In the genomic region with DNA sequence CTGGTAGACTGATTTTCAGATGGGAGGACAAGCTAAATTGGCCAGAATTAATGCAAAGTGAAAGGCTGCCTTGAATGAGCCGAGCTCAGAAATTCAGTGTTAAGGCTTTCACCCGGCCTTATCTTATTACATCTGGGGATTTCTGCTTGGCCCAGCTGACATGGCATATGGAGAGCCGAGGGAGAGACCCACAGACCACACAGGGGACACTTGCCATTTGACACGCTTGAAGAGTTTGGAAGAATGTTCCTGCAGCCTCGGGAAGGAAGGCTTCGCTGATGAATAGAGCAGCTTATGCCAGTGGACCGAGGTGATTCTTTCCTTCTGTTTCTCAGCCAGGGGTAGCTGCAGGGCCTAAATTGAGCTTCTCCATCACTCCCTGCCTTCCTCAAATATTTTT, we compare ENCODE assay signal across 25 cellular contexts. TPM values are rescaled to one million over a fixed set of nuclear protein-coding genes. Genes with fewer than 3 reads are reported as not detected.
DNase-seq lines count a peak whose midpoint lies in the region; ATAC-seq, FAIRE-seq and TF ChIP-seq lines count a peak whose summit lies in the region.
"Had no signal": no experiment of that assay in that cellular context is flagged by ENCODE, and none has a peak within 500 bp of the region (broad histone marks: within the 10 kb centered on the region; RNA-seq: fewer than 3 reads in every experiment).

No MANE protein-coding gene starts in this region.

- H3K4me1 ChIP-seq in HepG2 (ENCODE audit: insufficient read depth, low read length): no peaks in the 10 kb centered on the region
- no peaks in the 10 kb centered on the region for H3K4me1 ChIP-seq in right lobe of liver
- H3K4me1 ChIP-seq in transverse colon: no peaks in the 10 kb centered on the region
- no peaks in the 10 kb centered on the region for H3K4me1 ChIP-seq in vagina
- H3K4me1 ChIP-seq: tibial nerve had no signal

- intact Hi-C loops in HepG2 (cut with micrococcal nuclease; ENCODE audit: unreplicated experiment): no loop called here
- intact Hi-C loops in right lobe of liver (cut with DNase I): loop anchor here in 1 of 2 donors (10.0 kb wide), 1 partner anchor 163 kb away; no protein-coding TSS in a partner anchor
- intact Hi-C loops in transverse colon (cut with DNase I; ENCODE audit: low total_unique reads): no loop called here
- intact Hi-C loops in vagina (cut with DNase I): no loop called here

- H4K20me1 ChIP-seq in HepG2 (ENCODE audit: insufficient read depth, low read length): no peaks in the 10 kb centered on the region

- H3K9me3 ChIP-seq in HepG2 (ENCODE audit: low read length): no peaks in the 10 kb centered on the region
- no peaks in the 10 kb centered on the region for H3K9me3 ChIP-seq in right lobe of liver
- no peaks in the 10 kb centered on the region for H3K9me3 ChIP-seq in transverse colon
- H3K9me3 ChIP-seq in vagina: no peaks in the 10 kb centered on the region
- H3K9me3 ChIP-seq: spleen, tibial nerve had no signal

- no peak overlapping the region for H3K27ac ChIP-seq in HepG2 (ENCODE audit: extremely low read length, insufficient read depth, low read length)
- H3K27ac ChIP-seq in right lobe of liver: no peak overlapping the region
- no peak overlapping the region for H3K27ac ChIP-seq in transverse colon
- no peak overlapping the region for H3K27ac ChIP-seq in vagina
- H3K27ac ChIP-seq: C4-2B, hepatocyte, KMS-11, RWPE1, spleen, tibial nerve had no signal

- no peaks in the 10 kb centered on the region for H3K9me3 Mint-ChIP-seq in nephron progenitor cell
- H3K9me3 Mint-ChIP-seq: activated CD4-positive, alpha-beta memory T cell treated with anti-CD3 and anti-CD28 coated beads for 36 hours; activated T-cell treated with anti-CD3 and anti-CD28 coated beads, Interleukin-2, amount 50 U/mL, for 72 hours; H9 had no signal

- in situ Hi-C loops in HepG2 (cut with HindIII; ENCODE audit: extremely low pct_ligation_motif_present, low pct_unique_long_range_greater_than_20kb): no loop called here
- in situ Hi-C loops in transverse colon (cut with MboI; ENCODE audit: low pct_ligation_motif_present in 1 of 4, low pct_unique_long_range_greater_than_20kb in 1 of 4, low sequenced_read_pairs in 3 of 4): no loop called here

- H3K4me3 ChIP-seq in HepG2 (replicated peaks in 1 of 3; ENCODE audit: insufficient read depth in 1 of 3, low read depth in 2 of 3, low read length in 3 of 3) (no peak overlapping the region), right lobe of liver (no peak overlapping the region), transverse colon (no peak overlapping the region), vagina (no peak overlapping the region)
- H3K4me3 ChIP-seq: hepatocyte, spleen, tibial nerve had no signal

- TF ChIP-seq EP300 in HepG2 (IDR thresholded peaks at IDR 0.05; ENCODE audit: low read depth in 2 of 2, low read length in 2 of 2) (no peak), HepG2 (CRISPR knock-in tag; IDR thresholded peaks at IDR 0.05; ENCODE audit: borderline replicate concordance) (no peak), transverse colon (IDR thresholded peaks at IDR 0.05; ENCODE audit: low read depth) (no peak)

- POLR2A ChIA-PET in HepG2 (lab: Yijun Ruan, JAX): interaction anchor here (3.2 kb wide), 1 partner anchor 9 kb away, joined by 16 read pairs; the partner anchor contains the start of genes DPM1 and MOCS3

- BruUV-seq in HepG2 (replicated peaks; lab: Mats Ljungman, UMichigan): no TSS peak

- CTCF ChIA-PET in HepG2 (lab: Yijun Ruan, JAX; ENCODE audit: low intra/inter-chr PET ratio, low total read pairs): no interaction called here

- H3K9ac ChIP-seq in HepG2 (ENCODE audit: insufficient read depth, low read depth, low read length): no peak overlapping the region
- H3K9ac ChIP-seq: KMS-11 had no signal

- peaks cover 7 to 37% of the 10 kb centered on the region in 2 experiments; a peak in 4 of 5 replicates for H3K27me3 ChIP-seq in HepG2 (ENCODE audit: control insufficient read depth in 1 of 2, insufficient read depth in 2 of 2, low read length in 2 of 2)
- H3K27me3 ChIP-seq in right lobe of liver: no peaks in the 10 kb centered on the region
- H3K27me3 ChIP-seq in transverse colon: no peaks in the 10 kb centered on the region
- no peaks in the 10 kb centered on the region for H3K27me3 ChIP-seq in vagina
- H3K27me3 ChIP-seq: hepatocyte, spleen, tibial nerve had no signal

- 12% methylated on average over 5 of the region's 7 CpGs for WGBS in HepG2 (ENCODE audit: low lambda C conversion rate)
- 16% methylated on average over 4 of the region's 7 CpGs for WGBS in right lobe of liver (ENCODE audit: insufficient coverage, low coverage, low lambda C conversion rate, missing lambda C conversion rate)
- WGBS in transverse colon (ENCODE audit: low coverage in 1 of 2), 2 donors: 49% methylated on average over 7 of the region's 7 CpGs; no CpG with 5 or more reads in 1 of the 2 donors

- peaks cover 2% of the 10 kb centered on the region for H3K36me3 Mint-ChIP-seq in nephron progenitor cell (ENCODE audit: low read depth)
- H3K36me3 Mint-ChIP-seq: activated CD4-positive, alpha-beta memory T cell treated with anti-CD3 and anti-CD28 coated beads for 36 hours; activated naive CD8-positive, alpha-beta T cell had no signal

- TF ChIP-seq POLR2A in HepG2 (IDR thresholded peaks at IDR 0.05; ENCODE audit: insufficient read depth in 1 of 2, low read depth in 2 of 2, low read length in 2 of 2): no peak
- TF ChIP-seq POLR2A in right lobe of liver (IDR thresholded peaks at IDR 0.05): no peak
- no peak for TF ChIP-seq POLR2A in transverse colon (IDR thresholded peaks at IDR 0.05)
- TF ChIP-seq POLR2A in vagina (IDR thresholded peaks at IDR 0.05): no peak

- H3K79me2 ChIP-seq in HepG2 (ENCODE audit: insufficient read depth, low read length): no peaks in the 10 kb centered on the region
- H3K79me2 ChIP-seq: hepatocyte had no signal

- TF ChIP-seq CTCF in HepG2 (CRISPR knock-in tag; IDR thresholded peaks at IDR 0.05): no peak
- no peak for TF ChIP-seq CTCF in right lobe of liver (IDR thresholded peaks at IDR 0.05)
- no peak for TF ChIP-seq CTCF in nephron progenitor cell (IDR thresholded peaks at IDR 0.05)
- no peak for TF ChIP-seq CTCF in transverse colon (IDR thresholded peaks at IDR 0.05)
- TF ChIP-seq CTCF in vagina (IDR thresholded peaks at IDR 0.05): no peak

- H3K27me3 Mint-ChIP-seq in nephron progenitor cell (ENCODE audit: low read depth, poor library complexity): peaks cover 61% of the 10 kb centered on the region
- H3K27me3 Mint-ChIP-seq: activated CD4-positive, alpha-beta memory T cell treated with anti-CD3 and anti-CD28 coated beads for 36 hours; activated naive CD8-positive, alpha-beta T cell had no signal

- H3K36me3 ChIP-seq in HepG2 (replicated peaks in 1 of 2; ENCODE audit: control insufficient read depth in 1 of 2, insufficient read depth in 2 of 2, low read length in 2 of 2) (no peaks in the 10 kb centered on the region), right lobe of liver (no peaks in the 10 kb centered on the region), transverse colon (no peaks in the 10 kb centered on the region), vagina (no peaks in the 10 kb centered on the region)

- H2AFZ ChIP-seq in HepG2 (ENCODE audit: low read length): no peak overlapping the region
- H2AFZ ChIP-seq: hepatocyte had no signal

- no peak overlapping the region for H3K27ac Mint-ChIP-seq in nephron progenitor cell
- H3K27ac Mint-ChIP-seq: activated CD4-positive, alpha-beta memory T cell treated with anti-CD3 and anti-CD28 coated beads for 36 hours; activated naive CD8-positive, alpha-beta T cell; activated T-cell treated with anti-CD3 and anti-CD28 coated beads, Interleukin-2, amount 50 U/mL, for 72 hours; H9 had no signal

- DNase-seq in HepG2 (ENCODE audit: low spot score) (no peak), right lobe of liver (no peak), cerebellar cortex (ENCODE audit: low spot score) (peak; percentile 9), nephron progenitor cell (peak; percentile 61), transverse colon (no peak), vagina (ENCODE audit: extremely low spot score in 2 of 2) (no peak), Kasumi-1 (lab: John Stamatoyannopoulos, UW) (no peak)
- DNase-seq: activated CD4-positive, alpha-beta memory T cell treated with anti-CD3 and anti-CD28 coated beads for 36 hours; activated T-cell treated with anti-CD3 and anti-CD28 coated beads, Interleukin-2, amount 50 U/mL, for 72 hours; effector CD8-positive, alpha-beta T cell; H9; NCI-H1105 treated with DMSO at 0.1 percent for 48 hours; NK-92 treated with Interleukin-12 subunit alpha and Interleukin-12 subunit beta, amount 100 ng/mL, for 24 hours; spleen had no signal

- peak overlapping the region; percentile 16 for H3K4me2 ChIP-seq in HepG2 (ENCODE audit: low read depth, low read length)
- H3K4me2 ChIP-seq: hepatocyte, KMS-11 had no signal

- no peak for TF ChIP-seq RAD21 in HepG2 (CRISPR knock-in tag; IDR thresholded peaks at IDR 0.05)

- ATAC-seq in HepG2 (no peak), right lobe of liver (no peak), GM19452 (IDR thresholded peaks at IDR 0.05; ENCODE audit: unreplicated experiment) (no peak)
- ATAC-seq: activated T-cell treated with anti-CD3 and anti-CD28 coated beads, Interleukin-2, amount 50 U/mL, for 72 hours had no signal

- H3K4me3 Mint-ChIP-seq in nephron progenitor cell: peak overlapping the region; percentile 48
- H3K4me3 Mint-ChIP-seq: activated CD4-positive, alpha-beta memory T cell treated with anti-CD3 and anti-CD28 coated beads for 36 hours; activated naive CD8-positive, alpha-beta T cell; activated T-cell treated with anti-CD3 and anti-CD28 coated beads, Interleukin-2, amount 50 U/mL, for 72 hours; H9 had no signal

- H3K4me1 Mint-ChIP-seq in nephron progenitor cell: peaks cover 23% of the 10 kb centered on the region

- no peak for FAIRE-seq in HepG2 (lab: Jason Lieb, UNC)
- FAIRE-seq: A204.1, bronchial epithelial cell, GM18507, keratinocyte had no signal

RNA-seq across cellular contexts. Expression of gene MOCS3, which starts 9.0 kb away (rescaled TPM):
- total RNA-seq in HepG2 (2016; rRNA removed; fragmentation: Illumina TruSeq; extraction: Trizol): 8.4 and 9.7 TPM in 2 replicates
- total RNA-seq in HepG2 (2016; cell fraction: cytosol; rRNA removed; fragmentation: Illumina TruSeq; extraction: Trizol; ENCODE audit: low read depth): 1.2 and 1.3 TPM in 2 replicates
- 7.8 and 8.8 TPM in 2 replicates for total RNA-seq in HepG2 (2016; cell fraction: insoluble cytoplasmic fraction; rRNA removed; fragmentation: Illumina TruSeq; extraction: Trizol)
- 3.7 and 4.2 TPM in 2 replicates for total RNA-seq in HepG2 (2016; cell fraction: membrane; rRNA removed; fragmentation: Illumina TruSeq; extraction: Trizol)
- total RNA-seq in HepG2 (2016; cell fraction: nucleus; rRNA removed; fragmentation: Illumina TruSeq; extraction: Trizol): 5.4 and 5.7 TPM in 2 replicates
- 3.7 and 4.1 TPM in 2 replicates for polyA plus RNA-seq in HepG2 (2011; rRNA removed)
- polyA plus RNA-seq in HepG2 (2011; cell fraction: cytosol; rRNA removed): 4.0 and 4.1 TPM in 2 replicates
- polyA plus RNA-seq in HepG2 (2011; cell fraction: nucleus; rRNA removed): 2.9 and 3.2 TPM in 2 replicates
- polyA plus RNA-seq in HepG2 (2012): 2.7 and 3.3 TPM in 2 replicates
- polyA plus RNA-seq in HepG2 (2016; cell fraction: cytosol; fragmentation: Illumina TruSeq; extraction: Trizol; ENCODE audit: low read depth): 0.53 and 0.58 TPM in 2 replicates
- polyA plus RNA-seq in HepG2 (2016; cell fraction: insoluble cytoplasmic fraction; fragmentation: Illumina TruSeq; extraction: Trizol; ENCODE audit: low read depth): 7.8 and 8.0 TPM in 2 replicates
- 1.7 and 2.1 TPM in 2 replicates for polyA plus RNA-seq in HepG2 (2016; cell fraction: membrane; fragmentation: Illumina TruSeq; extraction: Trizol; ENCODE audit: low read depth)
- polyA plus RNA-seq in HepG2 (2016; cell fraction: nucleus; fragmentation: Illumina TruSeq; extraction: Trizol; ENCODE audit: insufficient read depth, low read depth): 4.3 and 4.4 TPM in 2 replicates
- 14.6 and 20.7 TPM in 2 replicates for polyA minus RNA-seq in HepG2 (2011; rRNA and poly(A)+ RNA removed; ENCODE audit: low replicate concordance)
- 6.3 and 6.7 TPM in 2 replicates for polyA minus RNA-seq in HepG2 (2011; cell fraction: cytosol; rRNA and poly(A)+ RNA removed)
- 12.4 and 13.6 TPM in 2 replicates for polyA minus RNA-seq in HepG2 (2011; cell fraction: nucleus; rRNA and poly(A)+ RNA removed)
- 1 to 10 TPM; 2.3 to 3.2 (median 2.7) TPM for total RNA-seq in right lobe of liver
- 10 to 100 TPM in 1 of 4 donors, 1 to 10 TPM in 3; 3.7 to 10.7 (median 4.0) TPM for total RNA-seq in transverse colon
- total RNA-seq in vagina: 3.2 TPM

RNA-seq across cellular contexts. Expression of gene DPM1, which starts 9.3 kb away (rescaled TPM):
- total RNA-seq in HepG2 (2016; rRNA removed; fragmentation: Illumina TruSeq; extraction: Trizol) (161 and 187 TPM in 2 replicates), right lobe of liver (10 to 100 TPM; 16.6 to 40.4 (median 21.2) TPM), transverse colon (10 to 100 TPM in 3 of 4 donors, 1 to 10 TPM in 1; 3.2 to 42.9 (median 38.4) TPM), vagina (21.1 TPM)
- total RNA-seq in HepG2 (2016; cell fraction: cytosol; rRNA removed; fragmentation: Illumina TruSeq; extraction: Trizol; ENCODE audit: low read depth): 32.3 and 33.7 TPM in 2 replicates
- 167 and 188 TPM in 2 replicates for total RNA-seq in HepG2 (2016; cell fraction: insoluble cytoplasmic fraction; rRNA removed; fragmentation: Illumina TruSeq; extraction: Trizol)
- total RNA-seq in HepG2 (2016; cell fraction: membrane; rRNA removed; fragmentation: Illumina TruSeq; extraction: Trizol): 30.4 and 39.3 TPM in 2 replicates
- 102 and 109 TPM in 2 replicates for total RNA-seq in HepG2 (2016; cell fraction: nucleus; rRNA removed; fragmentation: Illumina TruSeq; extraction: Trizol)
- 75.7 and 83.2 TPM in 2 replicates for polyA plus RNA-seq in HepG2 (2011; rRNA removed)
- 67.0 and 87.1 TPM in 2 replicates for polyA plus RNA-seq in HepG2 (2011; cell fraction: cytosol; rRNA removed)
- polyA plus RNA-seq in HepG2 (2011; cell fraction: nucleus; rRNA removed): 40.6 and 43.3 TPM in 2 replicates
- polyA plus RNA-seq in HepG2 (2012): 92.8 and 103 TPM in 2 replicates
- polyA plus RNA-seq in HepG2 (2016; cell fraction: cytosol; fragmentation: Illumina TruSeq; extraction: Trizol; ENCODE audit: low read depth): 19.8 and 20.9 TPM in 2 replicates
- 215 and 249 TPM in 2 replicates for polyA plus RNA-seq in HepG2 (2016; cell fraction: insoluble cytoplasmic fraction; fragmentation: Illumina TruSeq; extraction: Trizol; ENCODE audit: low read depth)
- 27.9 and 30.1 TPM in 2 replicates for polyA plus RNA-seq in HepG2 (2016; cell fraction: membrane; fragmentation: Illumina TruSeq; extraction: Trizol; ENCODE audit: low read depth)
- polyA plus RNA-seq in HepG2 (2016; cell fraction: nucleus; fragmentation: Illumina TruSeq; extraction: Trizol; ENCODE audit: insufficient read depth, low read depth): 177 and 193 TPM in 2 replicates
- polyA minus RNA-seq in HepG2 (2011; rRNA and poly(A)+ RNA removed; ENCODE audit: low replicate concordance): 23.1 and 28.4 TPM in 2 replicates
- 38.3 and 41.9 TPM in 2 replicates for polyA minus RNA-seq in HepG2 (2011; cell fraction: cytosol; rRNA and poly(A)+ RNA removed)
- polyA minus RNA-seq in HepG2 (2011; cell fraction: nucleus; rRNA and poly(A)+ RNA removed): 49.6 and 51.1 TPM in 2 replicates

RNA-seq across cellular contexts. Expression of gene ADNP, which starts 36.4 kb away (rescaled TPM):
- 21.5 and 60.7 TPM in 2 replicates for total RNA-seq in HepG2 (2016; rRNA removed; fragmentation: Illumina TruSeq; extraction: Trizol)
- 3.6 and 4.4 TPM in 2 replicates for total RNA-seq in HepG2 (2016; cell fraction: cytosol; rRNA removed; fragmentation: Illumina TruSeq; extraction: Trizol; ENCODE audit: low read depth)
- total RNA-seq in HepG2 (2016; cell fraction: insoluble cytoplasmic fraction; rRNA removed; fragmentation: Illumina TruSeq; extraction: Trizol): 17.8 and 59.9 TPM in 2 replicates
- total RNA-seq in HepG2 (2016; cell fraction: membrane; rRNA removed; fragmentation: Illumina TruSeq; extraction: Trizol): 20.1 and 20.5 TPM in 2 replicates
- total RNA-seq in HepG2 (2016; cell fraction: nucleus; rRNA removed; fragmentation: Illumina TruSeq; extraction: Trizol): 51.3 and 55.1 TPM in 2 replicates
- 21.0 and 22.3 TPM in 2 replicates for polyA plus RNA-seq in HepG2 (2011; rRNA removed)
- 11.3 and 19.3 TPM in 2 replicates for polyA plus RNA-seq in HepG2 (2011; cell fraction: cytosol; rRNA removed)
- polyA plus RNA-seq in HepG2 (2011; cell fraction: nucleus; rRNA removed): 30.4 and 32.5 TPM in 2 replicates
- polyA plus RNA-seq in HepG2 (2012): 45.9 and 50.4 TPM in 2 replicates
- polyA plus RNA-seq in HepG2 (2016; cell fraction: cytosol; fragmentation: Illumina TruSeq; extraction: Trizol; ENCODE audit: low read depth): 2.9 and 3.3 TPM in 2 replicates
- polyA plus RNA-seq in HepG2 (2016; cell fraction: insoluble cytoplasmic fraction; fragmentation: Illumina TruSeq; extraction: Trizol; ENCODE audit: low read depth): 57.9 and 63.1 TPM in 2 replicates
- polyA plus RNA-seq in HepG2 (2016; cell fraction: membrane; fragmentation: Illumina TruSeq; extraction: Trizol; ENCODE audit: low read depth): 8.8 and 9.4 TPM in 2 replicates
- 78.5 and 79.2 TPM in 2 replicates for polyA plus RNA-seq in HepG2 (2016; cell fraction: nucleus; fragmentation: Illumina TruSeq; extraction: Trizol; ENCODE audit: insufficient read depth, low read depth)
- 22.3 and 32.8 TPM in 2 replicates for polyA minus RNA-seq in HepG2 (2011; rRNA and poly(A)+ RNA removed; ENCODE audit: low replicate concordance)
- polyA minus RNA-seq in HepG2 (2011; cell fraction: cytosol; rRNA and poly(A)+ RNA removed): 29.7 and 42.9 TPM in 2 replicates
- polyA minus RNA-seq in HepG2 (2011; cell fraction: nucleus; rRNA and poly(A)+ RNA removed): 74.0 and 91.4 TPM in 2 replicates
- 10 to 100 TPM; 19.8 to 25.9 (median 23.1) TPM for total RNA-seq in right lobe of liver
- total RNA-seq in transverse colon: 10 to 100 TPM; 34.8 to 65.7 (median 42.5) TPM
- 51.6 TPM for total RNA-seq in vagina

RNA-seq across cellular contexts. Expression of gene KCNG1, which starts 55.3 kb away (rescaled TPM):
- total RNA-seq in HepG2 (2016; rRNA removed; fragmentation: Illumina TruSeq; extraction: Trizol) (not detected in 2 replicates), right lobe of liver (under 1 TPM in 5 of 6 experiments, not detected in 1; 0.18 to 0.51 (median 0.22) TPM), transverse colon (10 to 100 TPM in 2 of 4 donors, 1 to 10 TPM in 2; 3.8 to 36.3 (median 8.9) TPM), vagina (7.9 TPM)
- total RNA-seq in HepG2 (2016; cell fraction: cytosol; rRNA removed; fragmentation: Illumina TruSeq; extraction: Trizol; ENCODE audit: low read depth): not detected in 2 replicates
- total RNA-seq in HepG2 (2016; cell fraction: insoluble cytoplasmic fraction; rRNA removed; fragmentation: Illumina TruSeq; extraction: Trizol): not detected in 2 replicates
- not detected in 2 replicates for total RNA-seq in HepG2 (2016; cell fraction: membrane; rRNA removed; fragmentation: Illumina TruSeq; extraction: Trizol)
- not detected in 2 replicates for total RNA-seq in HepG2 (2016; cell fraction: nucleus; rRNA removed; fragmentation: Illumina TruSeq; extraction: Trizol)
- polyA plus RNA-seq in HepG2 (2011; rRNA removed): not detected in 2 replicates
- not detected in 2 replicates for polyA plus RNA-seq in HepG2 (2011; cell fraction: cytosol; rRNA removed)
- not detected in 2 replicates for polyA plus RNA-seq in HepG2 (2011; cell fraction: nucleus; rRNA removed)
- polyA plus RNA-seq in HepG2 (2012): not detected in 2 replicates
- not detected in 2 replicates for polyA plus RNA-seq in HepG2 (2016; cell fraction: cytosol; fragmentation: Illumina TruSeq; extraction: Trizol; ENCODE audit: low read depth)
- not detected in 2 replicates for polyA plus RNA-seq in HepG2 (2016; cell fraction: insoluble cytoplasmic fraction; fragmentation: Illumina TruSeq; extraction: Trizol; ENCODE audit: low read depth)
- not detected in 2 replicates for polyA plus RNA-seq in HepG2 (2016; cell fraction: membrane; fragmentation: Illumina TruSeq; extraction: Trizol; ENCODE audit: low read depth)
- polyA plus RNA-seq in HepG2 (2016; cell fraction: nucleus; fragmentation: Illumina TruSeq; extraction: Trizol; ENCODE audit: insufficient read depth, low read depth): not detected in 2 replicates
- polyA minus RNA-seq in HepG2 (2011; rRNA and poly(A)+ RNA removed; ENCODE audit: low replicate concordance): not detected in 2 replicates
- not detected in 2 replicates for polyA minus RNA-seq in HepG2 (2011; cell fraction: cytosol; rRNA and poly(A)+ RNA removed)
- polyA minus RNA-seq in HepG2 (2011; cell fraction: nucleus; rRNA and poly(A)+ RNA removed): not detected in 2 replicates

Comparison
In these comparisons a context has a peak if more than half of its experiments do, and no peak if none do; other contexts are left out.
1. DNase-seq: peak in cerebellar cortex (single experiment) and nephron progenitor cell (single experiment); none in HepG2 (single experiment), right lobe of liver (0 of 3), transverse colon (single experiment), vagina (0 of 2) and Kasumi-1 (0 of 2).